Comparison of ENCODE assay signal across 19 cellular contexts in the genomic region with DNA sequence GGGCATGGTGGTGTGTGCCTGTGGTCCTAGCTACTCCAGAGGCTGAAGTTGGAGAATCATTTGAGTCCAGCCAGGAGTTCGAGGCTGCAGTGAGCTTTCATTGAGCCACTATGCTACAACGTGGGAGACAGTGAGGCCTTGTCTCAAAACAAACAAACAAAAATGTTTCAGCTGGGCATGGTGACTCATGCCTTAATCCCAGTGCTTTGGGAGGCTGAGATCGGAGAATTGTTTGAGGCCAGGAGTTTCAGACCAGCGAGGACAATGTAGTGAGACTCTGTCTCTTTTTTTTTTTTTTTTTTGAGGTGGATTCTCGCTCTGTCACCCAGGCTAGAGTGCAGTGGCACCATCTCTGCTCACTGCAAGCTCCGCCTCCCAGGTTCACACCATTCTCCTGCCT.
"Had no signal": no experiment of that assay in that cellular context is flagged by ENCODE, and none has a peak within 500 bp of the region (broad histone marks: within the 10 kb centered on the region; RNA-seq: fewer than 3 reads in every experiment).

No MANE protein-coding gene starts in this region.

- H3K27ac ChIP-seq: body of pancreas, colonic mucosa, esophagus muscularis mucosa, gastrocnemius medialis, heart left ventricle, parathyroid adenoma, thyroid gland, uterus had no signal

- H3K4me3 ChIP-seq: body of pancreas, colonic mucosa, esophagus muscularis mucosa, gastrocnemius medialis, heart left ventricle, thyroid gland, uterus had no signal

- ATAC-seq: body of pancreas; gastrocnemius medialis; heart left ventricle; left colon; stimulated activated memory B cell treated with anti-CD40 and anti-IgM and Interleukin-4, amounts not matched to agents 10 μg/mL and 1 μg/mL and 100 μg/mL, for 72 hours had no signal

- H3K9me3 ChIP-seq: body of pancreas, colonic mucosa, esophagus muscularis mucosa, gastrocnemius medialis, heart left ventricle, thyroid gland, uterus had no signal

- H3K27me3 ChIP-seq: body of pancreas, colonic mucosa, esophagus muscularis mucosa, gastrocnemius medialis, heart left ventricle, thyroid gland, uterus had no signal

- H3K4me1 ChIP-seq: colonic mucosa, gastrocnemius medialis, parathyroid adenoma, thyroid gland, uterus had no signal

- DNase-seq: activated CD4-positive, alpha-beta T cell treated with anti-CD3 and anti-CD28 coated beads, Interleukin-2, amount 10 ng/mL, durations not matched to agents 7 days and 5 days; activated CD4-positive, CD25-positive, alpha-beta regulatory T cell; activated gamma-delta T cell treated with Interleukin-2 at 50 U/mL for 16 hours; activated naive CD8-positive, alpha-beta T cell treated with anti-CD3 and anti-CD28 coated beads for 36 hours; amygdala; body of pancreas; caudate nucleus; colonic mucosa; gastrocnemius medialis; heart left ventricle; left colon; naive B cell; stimulated activated CD4-positive, alpha-beta T cell treated with anti-CD3 and anti-CD28 coated beads, Interleukin-12 subunit alpha, Interleukin-12 subunit beta, amount 100 ng/mL, for 4 hours; stimulated activated CD4-positive, alpha-beta T cell treated with anti-CD3 and anti-CD28 coated beads, Interleukin-2, amount 100 ng/mL, for 24 hours; thyroid gland; uterus had no signal

- H3K36me3 ChIP-seq: colonic mucosa, esophagus muscularis mucosa, gastrocnemius medialis, heart left ventricle, thyroid gland, uterus had no signal
